Comparison of ENCODE assay signal across 27 cellular contexts in genomic region chr1:94908965-94909364, GRCh38. TPM values are rescaled to one million over a fixed set of nuclear protein-coding genes. Genes with fewer than 3 reads are reported as not detected.
DNase-seq lines count a peak whose midpoint lies in the region; ATAC-seq, FAIRE-seq and TF ChIP-seq lines count a peak whose summit lies in the region.
"Had no signal": no experiment of that assay in that cellular context is flagged by ENCODE, and none has a peak within 500 bp of the region (broad histone marks: within the 10 kb centered on the region; RNA-seq: fewer than 3 reads in every experiment).

No MANE protein-coding gene starts in this region.

- intact Hi-C loops in vagina (cut with DNase I), result no loop called here

- H3K9me2 ChIP-seq in hepatocyte (replicated peaks; ENCODE audit: insufficient read depth), result no peaks in the 10 kb centered on the region

- CTCF ChIA-PET in T-cell (lab: Charles Lee), result no interaction called here

- H3K4me1 Mint-ChIP-seq in astrocyte (ENCODE audit: low read depth, unreplicated experiment) (peaks cover 57% of the 10 kb centered on the region), osteocyte (ENCODE audit: unreplicated experiment) (peaks cover 60% of the 10 kb centered on the region), T-cell (no peaks in the 10 kb centered on the region)
- H3K4me1 Mint-ChIP-seq: CD4-positive, alpha-beta memory T cell; IgD-negative memory B cell had no signal

- WGBS in hepatocyte (ENCODE audit: low lambda C conversion rate, missing lambda C conversion rate), result 99% methylated on average over 2 of the region's 2 CpGs

- H3K9me3 ChIP-seq in astrocyte (ENCODE audit: insufficient read depth, low read depth, low read length), result no peaks in the 10 kb centered on the region
- H3K9me3 ChIP-seq in hepatocyte (ENCODE audit: low read depth), result no peaks in the 10 kb centered on the region
- H3K9me3 ChIP-seq in vagina, result no peaks in the 10 kb centered on the region

- H3K9me3 Mint-ChIP-seq in astrocyte (ENCODE audit: unreplicated experiment) (no peaks in the 10 kb centered on the region), osteocyte (ENCODE audit: unreplicated experiment) (no peaks in the 10 kb centered on the region), T-cell (no peaks in the 10 kb centered on the region)
- H3K9me3 Mint-ChIP-seq: CD4-positive, alpha-beta memory T cell had no signal

- no peak for TF ChIP-seq POLR2A in vagina (IDR thresholded peaks at IDR 0.05)

- no peaks in the 10 kb centered on the region for H3K27me3 ChIP-seq in astrocyte (ENCODE audit: insufficient read depth, low read length)
- no peaks in the 10 kb centered on the region for H3K27me3 ChIP-seq in hepatocyte
- no peaks in the 10 kb centered on the region for H3K27me3 ChIP-seq in vagina

- H3K27ac Mint-ChIP-seq in astrocyte (ENCODE audit: unreplicated experiment), result peak overlapping the region; percentile 6
- peak overlapping the region; percentile 79 for H3K27ac Mint-ChIP-seq in osteocyte (ENCODE audit: unreplicated experiment)
- no peak overlapping the region for H3K27ac Mint-ChIP-seq in T-cell
- H3K27ac Mint-ChIP-seq: CD4-positive, alpha-beta memory T cell had no signal

- peaks cover 35% of the 10 kb centered on the region for H3K36me3 ChIP-seq in astrocyte (ENCODE audit: insufficient read depth, low read length)
- no peaks in the 10 kb centered on the region for H3K36me3 ChIP-seq in hepatocyte (replicated peaks; ENCODE audit: insufficient read depth, low read depth)
- no peaks in the 10 kb centered on the region for H3K36me3 ChIP-seq in vagina

- H3K27ac ChIP-seq in astrocyte (ENCODE audit: low read depth, low read length), result no peak overlapping the region
- peak overlapping the region; percentile 1 for H3K27ac ChIP-seq in hepatocyte
- peak overlapping the region; percentile 20 for H3K27ac ChIP-seq in vagina
- H3K27ac ChIP-seq: HL-60, KMS-11, RWPE1 had no signal

- H3K4me1 ChIP-seq in astrocyte (ENCODE audit: insufficient read depth, low read length), result peaks cover 23% of the 10 kb centered on the region
- H3K4me1 ChIP-seq in hepatocyte (ENCODE audit: insufficient read depth), result peaks cover 5% of the 10 kb centered on the region
- H3K4me1 ChIP-seq in vagina, result peaks cover 70% of the 10 kb centered on the region

- H3K4me3 Mint-ChIP-seq in astrocyte (ENCODE audit: unreplicated experiment), result peak overlapping the region; percentile 5
- H3K4me3 Mint-ChIP-seq in osteocyte (ENCODE audit: unreplicated experiment), result no peak overlapping the region
- H3K4me3 Mint-ChIP-seq in T-cell, result no peak overlapping the region
- H3K4me3 Mint-ChIP-seq: CD4-positive, alpha-beta memory T cell; IgD-negative memory B cell had no signal

- FAIRE-seq in astrocyte (lab: Jason Lieb, UNC), result no peak
- FAIRE-seq: GM12878 had no signal

- no peak overlapping the region for H3K4me3 ChIP-seq in astrocyte (ENCODE audit: insufficient read depth, low read depth, low read length)
- no peak overlapping the region for H3K4me3 ChIP-seq in hepatocyte
- H3K4me3 ChIP-seq in vagina, result no peak overlapping the region
- H3K4me3 ChIP-seq: GM12878 had no signal

- TF ChIP-seq CTCF in astrocyte (IDR thresholded peaks at IDR 0.05; ENCODE audit: insufficient read depth, low read depth, low read length), result no peak
- TF ChIP-seq CTCF in hepatocyte (IDR thresholded peaks at IDR 0.05; ENCODE audit: poor library complexity), result no peak
- no peak for TF ChIP-seq CTCF in osteocyte (IDR thresholded peaks at IDR 0.05)
- no peak for TF ChIP-seq CTCF in vagina (IDR thresholded peaks at IDR 0.05)

- ATAC-seq in GM21528 (IDR thresholded peaks at IDR 0.05; ENCODE audit: low FRiP score, unreplicated experiment) (no peak), T-cell (replicated peaks in 1 of 4) (no peak)
- ATAC-seq: GM12878, HCT116, Panc1 had no signal

- DNase-seq in astrocyte (ENCODE audit: low read depth) (no peak), hepatocyte (ENCODE audit: low spot score) (no peak), osteocyte (ENCODE audit: extremely low spot score, unreplicated experiment) (no peak), vagina (ENCODE audit: extremely low spot score in 2 of 2) (no peak), activated T-cell treated with anti-CD3 and anti-CD28 coated beads for 4 hours (no peak), T-cell (no peak)
- DNase-seq: C1 segment of cervical spinal cord; CD4-positive, alpha-beta memory T cell; COR-L47; DMS79; EL; GDM1; MM.1S; NCI-H2029 treated with DMSO at 0.1 percent for 48 hours; NCI-H226; NCI-H510A; NCI-H69; SHP77 had no signal

- H2AFZ ChIP-seq in astrocyte (ENCODE audit: low read depth, low read length) (no peak overlapping the region), hepatocyte (no peak overlapping the region)

- H4K20me1 ChIP-seq in astrocyte (ENCODE audit: insufficient read depth, low read length), result peaks cover 96% of the 10 kb centered on the region
- H4K20me1 ChIP-seq in hepatocyte (ENCODE audit: insufficient read depth, poor library complexity, severe bottlenecking), result peaks cover 99% of the 10 kb centered on the region

- H3K27me3 Mint-ChIP-seq in astrocyte (ENCODE audit: low read depth, unreplicated experiment), result no peaks in the 10 kb centered on the region
- no peaks in the 10 kb centered on the region for H3K27me3 Mint-ChIP-seq in osteocyte (ENCODE audit: unreplicated experiment)
- H3K27me3 Mint-ChIP-seq in T-cell, result peaks cover 4 to 11% of the 10 kb centered on the region in 2 donors

- H3K79me2 ChIP-seq in astrocyte (ENCODE audit: insufficient read depth, low read length) (peaks cover 99% of the 10 kb centered on the region), hepatocyte (peaks cover 100% of the 10 kb centered on the region)

- POLR2A ChIA-PET in T-cell (lab: Charles Lee), result interaction anchor here in 1 of 2 donors (0.8 kb wide), 1 partner anchor 21 kb away, joined by 3 read pairs; no protein-coding TSS in a partner anchor

- H3K4me2 ChIP-seq in astrocyte (ENCODE audit: low read length) (peak overlapping the region; percentile 24), hepatocyte (no peak overlapping the region)
- H3K4me2 ChIP-seq: KMS-11 had no signal

- H3K36me3 Mint-ChIP-seq in astrocyte (ENCODE audit: low read depth, unreplicated experiment), result peaks cover 32% of the 10 kb centered on the region
- H3K36me3 Mint-ChIP-seq in osteocyte (ENCODE audit: unreplicated experiment), result peaks cover 24% of the 10 kb centered on the region
- H3K36me3 Mint-ChIP-seq in T-cell, result no peaks in the 10 kb centered on the region
- H3K36me3 Mint-ChIP-seq: CD4-positive, alpha-beta memory T cell had no signal

- no peak overlapping the region for H3K9ac ChIP-seq in astrocyte (ENCODE audit: low read length)
- H3K9ac ChIP-seq: KMS-11 had no signal

RNA-seq across cellular contexts. Expression of gene CNN3, which starts 17.9 kb away (rescaled TPM):
- 515 and 538 TPM in 2 replicates for total RNA-seq in astrocyte
- 255 and 256 TPM in 2 replicates for total RNA-seq in hepatocyte
- polyA plus RNA-seq in hepatocyte, result 416 and 420 TPM in 2 replicates
- total RNA-seq in osteocyte, result 223 and 238 TPM in 2 replicates
- 250 TPM for total RNA-seq in vagina
- 1 to 10 TPM; 2.0 to 7.3 (median 5.0) TPM for total RNA-seq in T-cell
- total RNA-seq: OCI-LY7 had no signal

Comparison
In these comparisons a context has a peak if more than half of its experiments do, and no peak if none do; other contexts are left out.
1. H3K27ac Mint-ChIP-seq: peak in astrocyte (single experiment) and osteocyte (single experiment); none in T-cell (0 of 2).
2. RNA of gene CNN3, which starts 17.9 kb away (total RNA-seq): 515 to 538 TPM in astrocyte, 255 to 256 TPM in hepatocyte, 250 TPM in vagina (single experiment) and 223 to 238 TPM in osteocyte; 2.0 to 7.3 TPM in T-cell; every median in the first group is over 10 times any median in the second.